Comparison of ENCODE assay signal across 6 cellular contexts in the genomic region with DNA sequence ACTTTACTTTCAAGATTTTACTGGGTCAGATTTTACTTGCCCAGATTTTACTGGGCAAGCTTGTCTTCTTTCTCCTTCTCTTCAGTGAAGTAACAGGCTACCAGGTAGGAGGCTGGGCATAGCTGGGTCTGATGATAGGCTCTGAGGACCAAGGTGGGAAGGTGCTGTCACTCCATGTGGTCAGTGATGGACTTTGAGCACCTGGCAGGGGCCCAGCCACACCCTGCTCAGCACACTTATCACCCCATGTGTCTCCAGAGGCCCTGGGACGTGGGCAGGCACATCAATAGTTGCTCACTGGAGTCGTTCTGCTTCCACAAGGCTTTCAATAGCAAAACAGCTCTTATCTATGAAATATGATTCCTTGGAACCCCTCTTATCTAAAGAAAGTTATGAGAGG.
"Had no signal": no experiment of that assay in that cellular context is flagged by ENCODE, and none has a peak within 500 bp of the region (broad histone marks: within the 10 kb centered on the region; RNA-seq: fewer than 3 reads in every experiment).

No MANE protein-coding gene starts in this region.

- ATAC-seq: K562 had no signal

- DNase-seq: GM23248, GOT3, H7, HFFc6, IMR-90 had no signal
